Comparison of ENCODE assay signal across 7 cellular contexts in the genomic region with DNA sequence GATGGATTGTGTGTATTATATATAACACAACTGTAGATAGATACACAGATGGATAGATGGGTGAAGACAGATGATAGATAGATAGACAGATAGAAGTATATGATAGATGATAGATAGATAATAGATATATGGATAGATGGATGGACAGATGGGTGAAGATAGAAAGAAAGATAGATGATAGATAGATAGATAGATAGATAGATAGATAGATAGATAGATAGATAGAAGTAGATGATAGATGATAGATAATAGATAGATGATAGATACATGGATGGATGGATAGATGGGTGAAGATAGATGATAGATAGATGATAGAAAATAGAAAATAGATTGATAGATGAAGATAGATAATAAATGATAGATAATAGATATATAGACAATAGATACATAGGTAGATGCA.
"Had no signal": no experiment of that assay in that cellular context is flagged by ENCODE, and none has a peak within 500 bp of the region (broad histone marks: within the 10 kb centered on the region; RNA-seq: fewer than 3 reads in every experiment).

No MANE protein-coding gene starts in this region.

- DNase-seq: IMR-90, KBM-7, KG1 had no signal

- H3K36me3 Mint-ChIP-seq: IgD-negative memory B cell had no signal

- FAIRE-seq: HepG2, HTR-8/SVneo had no signal

- H3K27ac ChIP-seq: HL-60 had no signal

- H3K27ac Mint-ChIP-seq: IgD-negative memory B cell had no signal

- ATAC-seq: HepG2 had no signal

- H3K4me3 Mint-ChIP-seq: IgD-negative memory B cell had no signal

- H3K9me3 Mint-ChIP-seq: IgD-negative memory B cell had no signal
